1 cellular context compared by ENCODE assay signal in the genomic region with DNA sequence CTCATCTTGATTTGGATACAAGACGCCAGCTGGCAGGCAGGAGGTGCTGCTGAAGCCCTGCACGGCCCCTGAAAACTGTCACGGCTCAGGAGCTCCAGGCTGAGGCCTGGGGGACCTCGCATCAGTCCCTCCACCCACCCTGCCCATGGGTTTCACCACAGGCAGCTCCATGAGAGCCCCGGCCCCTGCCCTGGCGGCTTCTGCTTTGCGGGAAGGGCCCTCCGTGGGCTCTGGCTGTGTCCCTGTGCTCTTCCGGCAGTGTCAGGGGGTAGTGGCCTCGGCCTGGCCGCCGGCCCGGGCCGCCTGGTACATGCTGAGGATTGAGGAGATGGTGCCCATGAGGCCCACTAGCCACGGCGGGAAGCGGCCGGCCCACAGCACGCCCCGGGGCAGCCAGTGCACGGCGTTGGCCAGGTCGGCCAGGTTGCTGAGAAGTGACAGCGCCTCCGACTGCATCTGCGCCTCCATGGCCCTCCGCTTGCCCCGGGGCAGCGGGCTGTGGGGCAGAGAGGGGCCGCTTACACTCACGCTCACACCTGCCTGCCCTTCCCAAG.
TF ChIP-seq lines count a peak whose summit lies in the region.

No MANE protein-coding gene starts in this region.

TF ChIP-seq in SK-N-SH, 30 proteins besides CTCF, POLR2A, EP300 and RAD21 (continued from another document):
- TF ChIP-seq, protein P1, sequence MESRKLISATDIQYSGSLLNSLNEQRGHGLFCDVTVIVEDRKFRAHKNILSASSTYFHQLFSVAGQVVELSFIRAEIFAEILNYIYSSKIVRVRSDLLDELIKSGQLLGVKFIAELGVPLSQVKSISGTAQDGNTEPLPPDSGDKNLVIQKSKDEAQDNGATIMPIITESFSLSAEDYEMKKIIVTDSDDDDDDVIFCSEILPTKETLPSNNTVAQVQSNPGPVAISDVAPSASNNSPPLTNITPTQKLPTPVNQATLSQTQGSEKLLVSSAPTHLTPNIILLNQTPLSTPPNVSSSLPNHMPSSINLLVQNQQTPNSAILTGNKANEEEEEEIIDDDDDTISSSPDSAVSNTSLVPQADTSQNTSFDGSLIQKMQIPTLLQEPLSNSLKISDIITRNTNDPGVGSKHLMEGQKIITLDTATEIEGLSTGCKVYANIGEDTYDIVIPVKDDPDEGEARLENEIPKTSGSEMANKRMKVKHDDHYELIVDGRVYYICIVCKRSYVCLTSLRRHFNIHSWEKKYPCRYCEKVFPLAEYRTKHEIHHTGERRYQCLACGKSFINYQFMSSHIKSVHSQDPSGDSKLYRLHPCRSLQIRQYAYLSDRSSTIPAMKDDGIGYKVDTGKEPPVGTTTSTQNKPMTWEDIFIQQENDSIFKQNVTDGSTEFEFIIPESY (IDR thresholded peaks at IDR 0.05; ENCODE audit: borderline replicate concordance, low read depth): no peak
- no peak for TF ChIP-seq GABPA (IDR thresholded peaks at IDR 0.05; ENCODE audit: low read depth)
TF ChIP-seq in SK-N-SH: peak in this region for 0.
